8 cellular contexts compared by ENCODE assay signal in the genomic region with DNA sequence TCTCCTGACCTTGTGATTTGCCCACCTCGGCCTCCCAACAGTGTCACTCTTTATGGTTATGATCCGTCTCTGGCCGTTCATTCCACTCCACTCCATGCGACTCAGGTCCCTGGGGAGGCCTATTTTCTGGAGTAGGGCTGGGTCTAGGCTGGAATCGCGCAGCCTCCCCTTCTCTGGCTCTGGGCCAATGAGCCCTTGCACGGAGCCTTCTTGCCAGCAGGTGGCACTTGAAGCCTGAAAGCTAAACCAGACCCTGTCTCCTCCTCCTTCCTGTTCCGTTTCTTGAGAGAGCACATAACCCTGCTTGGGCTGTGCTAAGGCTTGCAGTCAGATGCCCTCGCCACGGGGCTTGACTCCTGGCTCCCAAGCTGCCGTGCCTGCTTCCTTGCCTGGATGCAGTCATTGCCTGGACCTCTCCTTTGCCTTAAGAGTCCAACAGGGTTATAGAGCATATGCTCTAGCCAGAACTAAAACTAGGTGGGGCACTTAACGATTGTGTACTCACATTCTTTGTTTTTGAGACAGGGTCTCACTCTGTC. TPM values are rescaled to one million over a fixed set of nuclear protein-coding genes. Genes with fewer than 3 reads are reported as not detected.
DNase-seq lines count a peak whose midpoint lies in the region; ATAC-seq and TF ChIP-seq lines count a peak whose summit lies in the region.

No MANE protein-coding gene starts in this region.

- H2AK5ac ChIP-seq in neuronal stem cell (ENCODE audit: low read depth, low read length): no peak overlapping the region

- peaks cover 0 to 2% of the 10 kb centered on the region in 2 donors for H3K4me1 ChIP-seq in neuronal stem cell (ENCODE audit: control insufficient read depth in 2 of 2, insufficient read depth in 1 of 2, low read depth in 1 of 2, low read length in 2 of 2)
- peaks cover 5 to 16% (median 11%) of the 10 kb centered on the region in 4 donors for H3K4me1 ChIP-seq in stomach

- H3K36me3 ChIP-seq in neuronal stem cell (replicated peaks in 1 of 2; ENCODE audit: control insufficient read depth in 2 of 2, insufficient read depth in 2 of 2, low read length in 2 of 2) (peaks cover 0 to 32% of the 10 kb centered on the region in 2 donors), stomach (peaks cover 13 to 41% (median 36%) of the 10 kb centered on the region in 4 donors)

- H4K8ac ChIP-seq in neuronal stem cell (ENCODE audit: low read depth, low read length): no peak overlapping the region

- no peak overlapping the region for H2BK12ac ChIP-seq in neuronal stem cell (ENCODE audit: low read length)

- no peaks in the 10 kb centered on the region for H3K9me3 ChIP-seq in neuronal stem cell (replicated peaks in 1 of 2; ENCODE audit: control insufficient read depth in 2 of 2, insufficient read depth in 1 of 2, low read depth in 1 of 2, low read length in 2 of 2)
- no peaks in the 10 kb centered on the region for H3K9me3 ChIP-seq in stomach

- ATAC-seq in GM21786 (IDR thresholded peaks at IDR 0.05; ENCODE audit: unreplicated experiment): peak; percentile 78

- no peaks in the 10 kb centered on the region for H3K27me3 ChIP-seq in neuronal stem cell (ENCODE audit: control insufficient read depth in 3 of 3, insufficient read depth in 3 of 3, low read depth in 1 of 3, low read length in 3 of 3)
- no peaks in the 10 kb centered on the region for H3K27me3 ChIP-seq in stomach

- no peak overlapping the region for H3K18ac ChIP-seq in neuronal stem cell (ENCODE audit: low read length)

- no peak overlapping the region for H3K27ac ChIP-seq in neuronal stem cell (replicated peaks; ENCODE audit: low read length)
- peak overlapping the region; percentile 9 to 48 (median 44) for H3K27ac ChIP-seq in stomach

- no peak for TF ChIP-seq EP300 in stomach (IDR thresholded peaks at IDR 0.05)

- intact Hi-C loops in stomach (cut with DNase I; ENCODE audit: low total_unique reads): loop anchor here (10.0 kb wide), 1 partner anchor 470 kb away; no protein-coding TSS in a partner anchor

- H3K4me3 ChIP-seq in fibroblast of the aortic adventitia (ENCODE audit: low read depth, low read length): no peak overlapping the region
- H3K4me3 ChIP-seq in neuronal stem cell (ENCODE audit: low read length in 2 of 2): no peak overlapping the region
- peak overlapping the region in 2 of 4 donors; percentile 4 to 7 for H3K4me3 ChIP-seq in stomach

- no peak overlapping the region for H3K4me2 ChIP-seq in neuronal stem cell (ENCODE audit: insufficient read depth, low read length, poor library complexity, severe bottlenecking)

- H3K23ac ChIP-seq in neuronal stem cell (ENCODE audit: low read depth, low read length, poor library complexity): no peak overlapping the region

- no peak overlapping the region for H2BK15ac ChIP-seq in neuronal stem cell (ENCODE audit: low read length)

- peak overlapping the region; percentile 84 for H2AFZ ChIP-seq in neuronal stem cell (ENCODE audit: low read length)

- H3K14ac ChIP-seq in neuronal stem cell (ENCODE audit: low read length): no peak overlapping the region

- peak; percentile 92 for TF ChIP-seq CTCF in fibroblast of the aortic adventitia (IDR thresholded peaks at IDR 0.05; ENCODE audit: insufficient read depth, low read length)
- TF ChIP-seq CTCF in stomach (IDR thresholded peaks at IDR 0.05): peak in 5 of 7 experiments; percentile 87 to 99 (median 91)

- no peak overlapping the region for H2BK120ac ChIP-seq in neuronal stem cell (ENCODE audit: low read depth, low read length)

- no peak overlapping the region for H4K91ac ChIP-seq in neuronal stem cell (ENCODE audit: low read depth, low read length, poor library complexity)

- H3K4ac ChIP-seq in neuronal stem cell (ENCODE audit: low read length): no peak overlapping the region

- H3K9ac ChIP-seq in neuronal stem cell (ENCODE audit: low read depth, low read length, poor library complexity): no peak overlapping the region

- no peak overlapping the region for H2BK5ac ChIP-seq in neuronal stem cell (ENCODE audit: low read length)

- no CpG with 5 or more reads among the region's 12 CpGs for WGBS in neuronal stem cell (ENCODE audit: extremely low coverage in 2 of 2, insufficient read length in 2 of 2, insufficient replicate concordance in 1 of 2), 2 donors
- 3 to 7% (median 5%) methylated on average over 11 to 12 of the region's 12 CpGs for WGBS in stomach, 5 donors

- no peak for TF ChIP-seq POLR2A in stomach (IDR thresholded peaks at IDR 0.05)

- H3K79me1 ChIP-seq in neuronal stem cell (ENCODE audit: low read depth, low read length): no peaks in the 10 kb centered on the region

- DNase-seq in DMS79 treated with DMSO at 0.1 percent for 48 hours (lab: John Stamatoyannopoulos, UW) (peak; percentile 75), M059J (ENCODE audit: low read depth) (peak; percentile 91), RPMI8226 (peak; percentile 86), fibroblast of the aortic adventitia (ENCODE audit: low read depth) (peak; percentile 97), neuronal stem cell (ENCODE audit: low spot score) (peak; percentile 74), stomach (peak; percentile 91)
- DNase-seq in activated T-helper 1 cell treated with anti-CD3 and anti-CD28 coated beads, Interleukin-2, amount 50 U/mL, for 16 hours (ENCODE audit: low read depth in 1 of 2, low spot score in 1 of 2): peak; percentile 69 to 71

RNA-seq across cellular contexts. Expression of gene DNAJB12, which starts 9.6 kb away (rescaled TPM):
- 18.8 and 31.5 TPM in 2 replicates for total RNA-seq in M059J (2014; rRNA removed; shearing (Covaris generic))
- total RNA-seq in fibroblast of the aortic adventitia (ENCODE audit: low replicate concordance): 17.7 and 24.5 TPM in 2 replicates
- 10.8 TPM for polyA plus RNA-seq in neuronal stem cell (2013, experiment 1 of 2)
- polyA plus RNA-seq in neuronal stem cell (2013, experiment 2 of 2): 10.2 TPM
- 10 to 100 TPM in 4 of 5 donors, 1 to 10 TPM in 1; 2.3 to 43.2 (median 24.9) TPM for total RNA-seq in stomach
- 10 to 100 TPM; 12.1 to 20.0 (median 16.3) TPM for polyA plus RNA-seq in stomach
